1 cellular context compared by ENCODE assay signal in the genomic region with DNA sequence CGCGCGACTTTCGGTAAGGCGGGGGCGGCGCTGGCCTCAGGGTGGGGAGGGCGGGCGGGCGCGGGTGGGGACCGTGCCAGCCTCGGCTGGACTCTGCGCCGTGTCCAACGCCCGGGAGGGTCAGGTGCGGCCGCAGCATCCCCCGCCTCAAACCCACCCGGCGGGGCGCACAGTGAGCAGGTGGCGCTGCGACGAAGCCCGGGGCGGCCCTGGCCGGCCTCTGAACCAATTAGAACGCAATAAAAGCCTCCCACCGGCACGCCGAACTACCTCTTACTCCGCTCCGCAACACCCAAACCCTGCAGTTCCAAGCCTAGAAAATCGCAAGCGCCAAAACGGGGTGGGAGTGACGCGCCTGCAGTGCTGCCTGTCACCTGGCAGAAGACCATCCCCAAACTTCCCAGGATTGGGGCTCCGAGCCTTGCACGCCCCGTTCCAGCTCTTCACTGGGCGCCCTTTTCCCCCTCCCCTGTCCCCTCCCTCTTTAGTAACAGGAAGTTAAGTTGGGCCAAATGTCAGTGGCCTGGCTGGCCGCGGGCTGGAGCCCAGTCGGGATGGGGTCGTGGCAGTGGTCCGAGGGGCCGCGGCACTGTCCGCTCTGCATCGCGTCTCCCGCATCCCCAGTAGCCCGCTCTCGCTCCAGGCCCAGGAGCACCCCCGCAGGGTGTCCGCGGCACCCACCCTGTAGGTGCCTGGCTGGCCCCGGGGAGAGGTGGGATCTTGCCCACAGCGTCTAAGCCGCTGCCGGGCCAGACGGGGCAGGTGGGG.
TF ChIP-seq lines count a peak whose summit lies in the region.

No MANE protein-coding gene starts in this region.

TF ChIP-seq in HepG2, 621 proteins besides CTCF, POLR2A, EP300 and RAD21 (continued from another document and continues in another):
- TF ChIP-seq, protein P1, sequence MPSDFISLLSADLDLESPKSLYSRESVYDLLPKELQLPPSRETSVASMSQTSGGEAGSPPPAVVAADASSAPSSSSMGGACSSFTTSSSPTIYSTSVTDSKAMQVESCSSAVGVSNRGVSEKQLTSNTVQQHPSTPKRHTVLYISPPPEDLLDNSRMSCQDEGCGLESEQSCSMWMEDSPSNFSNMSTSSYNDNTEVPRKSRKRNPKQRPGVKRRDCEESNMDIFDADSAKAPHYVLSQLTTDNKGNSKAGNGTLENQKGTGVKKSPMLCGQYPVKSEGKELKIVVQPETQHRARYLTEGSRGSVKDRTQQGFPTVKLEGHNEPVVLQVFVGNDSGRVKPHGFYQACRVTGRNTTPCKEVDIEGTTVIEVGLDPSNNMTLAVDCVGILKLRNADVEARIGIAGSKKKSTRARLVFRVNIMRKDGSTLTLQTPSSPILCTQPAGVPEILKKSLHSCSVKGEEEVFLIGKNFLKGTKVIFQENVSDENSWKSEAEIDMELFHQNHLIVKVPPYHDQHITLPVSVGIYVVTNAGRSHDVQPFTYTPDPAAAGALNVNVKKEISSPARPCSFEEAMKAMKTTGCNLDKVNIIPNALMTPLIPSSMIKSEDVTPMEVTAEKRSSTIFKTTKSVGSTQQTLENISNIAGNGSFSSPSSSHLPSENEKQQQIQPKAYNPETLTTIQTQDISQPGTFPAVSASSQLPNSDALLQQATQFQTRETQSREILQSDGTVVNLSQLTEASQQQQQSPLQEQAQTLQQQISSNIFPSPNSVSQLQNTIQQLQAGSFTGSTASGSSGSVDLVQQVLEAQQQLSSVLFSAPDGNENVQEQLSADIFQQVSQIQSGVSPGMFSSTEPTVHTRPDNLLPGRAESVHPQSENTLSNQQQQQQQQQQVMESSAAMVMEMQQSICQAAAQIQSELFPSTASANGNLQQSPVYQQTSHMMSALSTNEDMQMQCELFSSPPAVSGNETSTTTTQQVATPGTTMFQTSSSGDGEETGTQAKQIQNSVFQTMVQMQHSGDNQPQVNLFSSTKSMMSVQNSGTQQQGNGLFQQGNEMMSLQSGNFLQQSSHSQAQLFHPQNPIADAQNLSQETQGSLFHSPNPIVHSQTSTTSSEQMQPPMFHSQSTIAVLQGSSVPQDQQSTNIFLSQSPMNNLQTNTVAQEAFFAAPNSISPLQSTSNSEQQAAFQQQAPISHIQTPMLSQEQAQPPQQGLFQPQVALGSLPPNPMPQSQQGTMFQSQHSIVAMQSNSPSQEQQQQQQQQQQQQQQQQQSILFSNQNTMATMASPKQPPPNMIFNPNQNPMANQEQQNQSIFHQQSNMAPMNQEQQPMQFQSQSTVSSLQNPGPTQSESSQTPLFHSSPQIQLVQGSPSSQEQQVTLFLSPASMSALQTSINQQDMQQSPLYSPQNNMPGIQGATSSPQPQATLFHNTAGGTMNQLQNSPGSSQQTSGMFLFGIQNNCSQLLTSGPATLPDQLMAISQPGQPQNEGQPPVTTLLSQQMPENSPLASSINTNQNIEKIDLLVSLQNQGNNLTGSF (CRISPR knock-in tag; IDR thresholded peaks at IDR 0.05) = no peak
- 0 out of 2 replicates have a peak, but pooled peaks have one; percentile 60 for TF ChIP-seq PCBP1 (IDR thresholded peaks at IDR 0.05; ENCODE audit: borderline replicate concordance, low read depth, low read length)
- TF ChIP-seq, protein P2, sequence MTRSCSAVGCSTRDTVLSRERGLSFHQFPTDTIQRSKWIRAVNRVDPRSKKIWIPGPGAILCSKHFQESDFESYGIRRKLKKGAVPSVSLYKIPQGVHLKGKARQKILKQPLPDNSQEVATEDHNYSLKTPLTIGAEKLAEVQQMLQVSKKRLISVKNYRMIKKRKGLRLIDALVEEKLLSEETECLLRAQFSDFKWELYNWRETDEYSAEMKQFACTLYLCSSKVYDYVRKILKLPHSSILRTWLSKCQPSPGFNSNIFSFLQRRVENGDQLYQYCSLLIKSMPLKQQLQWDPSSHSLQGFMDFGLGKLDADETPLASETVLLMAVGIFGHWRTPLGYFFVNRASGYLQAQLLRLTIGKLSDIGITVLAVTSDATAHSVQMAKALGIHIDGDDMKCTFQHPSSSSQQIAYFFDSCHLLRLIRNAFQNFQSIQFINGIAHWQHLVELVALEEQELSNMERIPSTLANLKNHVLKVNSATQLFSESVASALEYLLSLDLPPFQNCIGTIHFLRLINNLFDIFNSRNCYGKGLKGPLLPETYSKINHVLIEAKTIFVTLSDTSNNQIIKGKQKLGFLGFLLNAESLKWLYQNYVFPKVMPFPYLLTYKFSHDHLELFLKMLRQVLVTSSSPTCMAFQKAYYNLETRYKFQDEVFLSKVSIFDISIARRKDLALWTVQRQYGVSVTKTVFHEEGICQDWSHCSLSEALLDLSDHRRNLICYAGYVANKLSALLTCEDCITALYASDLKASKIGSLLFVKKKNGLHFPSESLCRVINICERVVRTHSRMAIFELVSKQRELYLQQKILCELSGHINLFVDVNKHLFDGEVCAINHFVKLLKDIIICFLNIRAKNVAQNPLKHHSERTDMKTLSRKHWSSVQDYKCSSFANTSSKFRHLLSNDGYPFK (CRISPR knock-in tag; IDR thresholded peaks at IDR 0.05; ENCODE audit: borderline replicate concordance) = 0 out of 2 replicates have a peak, but pooled peaks have one; percentile 26
- TF ChIP-seq, protein P3, sequence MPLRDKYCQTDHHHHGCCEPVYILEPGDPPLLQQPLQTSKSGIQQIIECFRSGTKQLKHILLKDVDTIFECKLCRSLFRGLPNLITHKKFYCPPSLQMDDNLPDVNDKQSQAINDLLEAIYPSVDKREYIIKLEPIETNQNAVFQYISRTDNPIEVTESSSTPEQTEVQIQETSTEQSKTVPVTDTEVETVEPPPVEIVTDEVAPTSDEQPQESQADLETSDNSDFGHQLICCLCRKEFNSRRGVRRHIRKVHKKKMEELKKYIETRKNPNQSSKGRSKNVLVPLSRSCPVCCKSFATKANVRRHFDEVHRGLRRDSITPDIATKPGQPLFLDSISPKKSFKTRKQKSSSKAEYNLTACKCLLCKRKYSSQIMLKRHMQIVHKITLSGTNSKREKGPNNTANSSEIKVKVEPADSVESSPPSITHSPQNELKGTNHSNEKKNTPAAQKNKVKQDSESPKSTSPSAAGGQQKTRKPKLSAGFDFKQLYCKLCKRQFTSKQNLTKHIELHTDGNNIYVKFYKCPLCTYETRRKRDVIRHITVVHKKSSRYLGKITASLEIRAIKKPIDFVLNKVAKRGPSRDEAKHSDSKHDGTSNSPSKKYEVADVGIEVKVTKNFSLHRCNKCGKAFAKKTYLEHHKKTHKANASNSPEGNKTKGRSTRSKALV (CRISPR knock-in tag; IDR thresholded peaks at IDR 0.05) = 0 out of 2 replicates have a peak, but pooled peaks have one; percentile 11
- no peak for TF ChIP-seq TGIF2 (CRISPR knock-in tag; IDR thresholded peaks at IDR 0.05)
- no peak for TF ChIP-seq ARID2 (CRISPR knock-in tag; IDR thresholded peaks at IDR 0.05; ENCODE audit: borderline replicate concordance)
- no peak for TF ChIP-seq SNRNP70 (IDR thresholded peaks at IDR 0.05; ENCODE audit: low read depth, low read length)
- TF ChIP-seq, protein P4, sequence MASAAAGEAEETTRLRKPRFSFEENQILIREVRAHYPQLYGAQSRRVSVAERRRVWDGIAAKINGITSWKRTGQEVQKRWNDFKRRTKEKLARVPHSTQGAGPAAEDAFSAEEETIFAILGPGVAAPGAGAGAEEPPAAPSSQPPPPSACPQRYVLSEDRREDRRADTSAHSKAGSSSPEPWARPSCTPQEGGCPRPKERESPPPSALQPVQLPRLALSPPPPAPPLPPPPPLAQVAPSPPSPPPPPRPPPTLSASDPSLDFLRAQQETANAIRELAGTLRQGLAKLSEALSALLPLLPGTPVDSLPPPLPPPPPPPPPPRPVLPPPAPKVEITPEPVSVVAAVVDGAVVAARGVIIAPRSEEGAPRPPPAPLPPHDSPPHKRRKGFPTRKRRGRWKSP (CRISPR knock-in tag; IDR thresholded peaks at IDR 0.05) = peak; percentile 87
- no peak for TF ChIP-seq JARID2 (CRISPR knock-in tag; IDR thresholded peaks at IDR 0.05; ENCODE audit: insufficient replicate concordance)
- no peak for TF ChIP-seq SMYD3 (CRISPR knock-in tag; IDR thresholded peaks at IDR 0.05)
- no peak for TF ChIP-seq TCF7L2 (IDR thresholded peaks at IDR 0.05; ENCODE audit: low read depth, low read length)
- TF ChIP-seq XBP1 (CRISPR knock-in tag; IDR thresholded peaks at IDR 0.05) = no peak
- TF ChIP-seq STAG1 (CRISPR knock-in tag; IDR thresholded peaks at IDR 0.05) = no peak
- TF ChIP-seq, protein P5, sequence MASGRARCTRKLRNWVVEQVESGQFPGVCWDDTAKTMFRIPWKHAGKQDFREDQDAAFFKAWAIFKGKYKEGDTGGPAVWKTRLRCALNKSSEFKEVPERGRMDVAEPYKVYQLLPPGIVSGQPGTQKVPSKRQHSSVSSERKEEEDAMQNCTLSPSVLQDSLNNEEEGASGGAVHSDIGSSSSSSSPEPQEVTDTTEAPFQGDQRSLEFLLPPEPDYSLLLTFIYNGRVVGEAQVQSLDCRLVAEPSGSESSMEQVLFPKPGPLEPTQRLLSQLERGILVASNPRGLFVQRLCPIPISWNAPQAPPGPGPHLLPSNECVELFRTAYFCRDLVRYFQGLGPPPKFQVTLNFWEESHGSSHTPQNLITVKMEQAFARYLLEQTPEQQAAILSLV (CRISPR knock-in tag; IDR thresholded peaks at IDR 0.05; ENCODE audit: borderline replicate concordance) = no peak
- 0 out of 2 replicates have a peak, but pooled peaks have one; percentile 19 for TF ChIP-seq ZNF777 (CRISPR knock-in tag; IDR thresholded peaks at IDR 0.05)
- no peak for TF ChIP-seq ZNF367 (CRISPR knock-in tag; IDR thresholded peaks at IDR 0.05; ENCODE audit: borderline replicate concordance)
- TF ChIP-seq, protein P6, sequence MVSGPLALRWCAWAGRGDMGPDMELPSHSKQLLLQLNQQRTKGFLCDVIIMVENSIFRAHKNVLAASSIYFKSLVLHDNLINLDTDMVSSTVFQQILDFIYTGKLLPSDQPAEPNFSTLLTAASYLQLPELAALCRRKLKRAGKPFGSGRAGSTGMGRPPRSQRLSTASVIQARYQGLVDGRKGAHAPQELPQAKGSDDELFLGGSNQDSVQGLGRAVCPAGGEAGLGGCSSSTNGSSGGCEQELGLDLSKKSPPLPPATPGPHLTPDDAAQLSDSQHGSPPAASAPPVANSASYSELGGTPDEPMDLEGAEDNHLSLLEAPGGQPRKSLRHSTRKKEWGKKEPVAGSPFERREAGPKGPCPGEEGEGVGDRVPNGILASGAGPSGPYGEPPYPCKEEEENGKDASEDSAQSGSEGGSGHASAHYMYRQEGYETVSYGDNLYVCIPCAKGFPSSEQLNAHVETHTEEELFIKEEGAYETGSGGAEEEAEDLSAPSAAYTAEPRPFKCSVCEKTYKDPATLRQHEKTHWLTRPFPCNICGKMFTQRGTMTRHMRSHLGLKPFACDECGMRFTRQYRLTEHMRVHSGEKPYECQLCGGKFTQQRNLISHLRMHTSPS (CRISPR knock-in tag; IDR thresholded peaks at IDR 0.05; ENCODE audit: low read depth) = no peak
- no peak for TF ChIP-seq HNF4G (IDR thresholded peaks at IDR 0.05; ENCODE audit: borderline replicate concordance, low read depth, low read length)
- no peak for TF ChIP-seq HNF4G (CRISPR knock-in tag; IDR thresholded peaks at IDR 0.05; ENCODE audit: borderline replicate concordance, low read depth)
- no peak for TF ChIP-seq NCOR1 (IDR thresholded peaks at IDR 0.05; ENCODE audit: borderline replicate concordance, low read length)
- TF ChIP-seq GPN1 (CRISPR knock-in tag; IDR thresholded peaks at IDR 0.05; ENCODE audit: borderline replicate concordance) = no peak
- no peak for TF ChIP-seq CHD2 (IDR thresholded peaks at IDR 0.05; ENCODE audit: low read depth, low read length)
- TF ChIP-seq ADNP (CRISPR knock-in tag; IDR thresholded peaks at IDR 0.05) = no peak
- TF ChIP-seq CENPT (CRISPR knock-in tag; IDR thresholded peaks at IDR 0.05; ENCODE audit: low read depth) = no peak
- TF ChIP-seq ZNF598 (CRISPR knock-in tag; IDR thresholded peaks at IDR 0.05; ENCODE audit: borderline replicate concordance) = no peak
- no peak for TF ChIP-seq KLF15 (CRISPR knock-in tag; IDR thresholded peaks at IDR 0.05; ENCODE audit: borderline replicate concordance)
- TF ChIP-seq MEIS1 (CRISPR knock-in tag; IDR thresholded peaks at IDR 0.05; ENCODE audit: borderline replicate concordance) = no peak
- TF ChIP-seq HNRNPK (IDR thresholded peaks at IDR 0.05; ENCODE audit: low read depth, low read length, poor library complexity, severe bottlenecking) = no peak
- 0 out of 2 replicates have a peak, but pooled peaks have one; percentile 24 for TF ChIP-seq ZNF746 (CRISPR knock-in tag; IDR thresholded peaks at IDR 0.05)
- no peak for TF ChIP-seq NR3C1 (CRISPR knock-in tag; IDR thresholded peaks at IDR 0.05)
- TF ChIP-seq KDM5B (CRISPR knock-in tag; IDR thresholded peaks at IDR 0.05; ENCODE audit: borderline replicate concordance) = no peak
- no peak for TF ChIP-seq ZNF7 (CRISPR knock-in tag; IDR thresholded peaks at IDR 0.05)
- TF ChIP-seq, protein P7, sequence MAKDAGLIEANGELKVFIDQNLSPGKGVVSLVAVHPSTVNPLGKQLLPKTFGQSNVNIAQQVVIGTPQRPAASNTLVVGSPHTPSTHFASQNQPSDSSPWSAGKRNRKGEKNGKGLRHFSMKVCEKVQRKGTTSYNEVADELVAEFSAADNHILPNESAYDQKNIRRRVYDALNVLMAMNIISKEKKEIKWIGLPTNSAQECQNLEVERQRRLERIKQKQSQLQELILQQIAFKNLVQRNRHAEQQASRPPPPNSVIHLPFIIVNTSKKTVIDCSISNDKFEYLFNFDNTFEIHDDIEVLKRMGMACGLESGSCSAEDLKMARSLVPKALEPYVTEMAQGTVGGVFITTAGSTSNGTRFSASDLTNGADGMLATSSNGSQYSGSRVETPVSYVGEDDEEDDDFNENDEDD (CRISPR knock-in tag; IDR thresholded peaks at IDR 0.05; ENCODE audit: borderline replicate concordance) = no peak
- TF ChIP-seq ZNF260 (CRISPR knock-in tag; IDR thresholded peaks at IDR 0.05; ENCODE audit: borderline replicate concordance, low read depth) = no peak
- TF ChIP-seq, protein P8, sequence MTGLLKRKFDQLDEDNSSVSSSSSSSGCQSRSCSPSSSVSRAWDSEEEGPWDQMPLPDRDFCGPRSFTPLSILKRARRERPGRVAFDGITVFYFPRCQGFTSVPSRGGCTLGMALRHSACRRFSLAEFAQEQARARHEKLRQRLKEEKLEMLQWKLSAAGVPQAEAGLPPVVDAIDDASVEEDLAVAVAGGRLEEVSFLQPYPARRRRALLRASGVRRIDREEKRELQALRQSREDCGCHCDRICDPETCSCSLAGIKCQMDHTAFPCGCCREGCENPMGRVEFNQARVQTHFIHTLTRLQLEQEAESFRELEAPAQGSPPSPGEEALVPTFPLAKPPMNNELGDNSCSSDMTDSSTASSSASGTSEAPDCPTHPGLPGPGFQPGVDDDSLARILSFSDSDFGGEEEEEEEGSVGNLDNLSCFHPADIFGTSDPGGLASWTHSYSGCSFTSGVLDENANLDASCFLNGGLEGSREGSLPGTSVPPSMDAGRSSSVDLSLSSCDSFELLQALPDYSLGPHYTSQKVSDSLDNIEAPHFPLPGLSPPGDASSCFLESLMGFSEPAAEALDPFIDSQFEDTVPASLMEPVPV (CRISPR knock-in tag; IDR thresholded peaks at IDR 0.05) = peak; percentile 33; the same call in 1 of the 2 replicates
- TF ChIP-seq TBX2 (CRISPR knock-in tag; IDR thresholded peaks at IDR 0.05; ENCODE audit: borderline replicate concordance) = no peak
- no peak for TF ChIP-seq ZFX (CRISPR knock-in tag; IDR thresholded peaks at IDR 0.05; ENCODE audit: low read depth)
- TF ChIP-seq ZNF713 (CRISPR knock-in tag; IDR thresholded peaks at IDR 0.05) = no peak
- TF ChIP-seq ZNF670 (CRISPR knock-in tag; IDR thresholded peaks at IDR 0.05; ENCODE audit: borderline replicate concordance) = no peak
